In genomic region chr12:7154042-7154441, GRCh38 we compare ENCODE assay signal across 19 cellular contexts. TPM values are rescaled to one million over a fixed set of nuclear protein-coding genes. Genes with fewer than 3 reads are reported as not detected.
A peak's percentile ranks its signal among the peaks of the same experiment; 100 is the strongest.
DNase-seq lines count a peak whose midpoint lies in the region; ATAC-seq and TF ChIP-seq lines count a peak whose summit lies in the region.
"Had no signal": no experiment of that assay in that cellular context is flagged by ENCODE, and none has a peak within 500 bp of the region (broad histone marks: within the 10 kb centered on the region; RNA-seq: fewer than 3 reads in every experiment).

No MANE protein-coding gene starts in this region.

- H3K36me3 ChIP-seq in WERI-Rb-1: peaks cover 35% of the 10 kb centered on the region
- peaks cover 0 to 17% of the 10 kb centered on the region in 2 donors for H3K36me3 ChIP-seq in lung (ENCODE audit: control insufficient read depth in 2 of 2, insufficient read depth in 2 of 2, low read length in 2 of 2)
- H3K36me3 ChIP-seq: SJCRH30 had no signal

- TF ChIP-seq CTCF in WERI-Rb-1 (IDR thresholded peaks at IDR 0.05; ENCODE audit: low read depth, low read length) (no peak), lung (IDR thresholded peaks at IDR 0.05; ENCODE audit: control extremely low read depth, extremely low read depth) (no peak)

- no peak overlapping the region for H3K4me3 Mint-ChIP-seq in activated naive CD8-positive, alpha-beta T cell treated with anti-CD3 and anti-CD28 coated beads, Interleukin-2, amount 10 ng/mL, durations not matched to agents 7 days and 5 days
- no peak overlapping the region for H3K4me3 Mint-ChIP-seq in activated naive CD8-positive, alpha-beta T cell treated with anti-CD3 and anti-CD28 coated beads, Interleukin-2, amount 50 U/mL, for 24 hours
- H3K4me3 Mint-ChIP-seq in activated CD4-positive, alpha-beta T cell treated with anti-CD3 and anti-CD28 coated beads for 36 hours: no peak overlapping the region

- 66 to 77% methylated on average over 6 of the region's 6 CpGs for WGBS in lung, 2 donors

- no peaks in the 10 kb centered on the region for H3K27me3 Mint-ChIP-seq in activated naive CD8-positive, alpha-beta T cell treated with anti-CD3 and anti-CD28 coated beads, Interleukin-2, amount 10 ng/mL, durations not matched to agents 7 days and 5 days
- H3K27me3 Mint-ChIP-seq in activated naive CD8-positive, alpha-beta T cell treated with anti-CD3 and anti-CD28 coated beads, Interleukin-2, amount 50 U/mL, for 24 hours: no peaks in the 10 kb centered on the region
- no peaks in the 10 kb centered on the region for H3K27me3 Mint-ChIP-seq in activated CD4-positive, alpha-beta T cell treated with anti-CD3 and anti-CD28 coated beads for 36 hours

- no peaks in the 10 kb centered on the region for H3K4me1 Mint-ChIP-seq in activated naive CD8-positive, alpha-beta T cell treated with anti-CD3 and anti-CD28 coated beads, Interleukin-2, amount 10 ng/mL, durations not matched to agents 7 days and 5 days
- H3K4me1 Mint-ChIP-seq in activated naive CD8-positive, alpha-beta T cell treated with anti-CD3 and anti-CD28 coated beads, Interleukin-2, amount 50 U/mL, for 24 hours: no peaks in the 10 kb centered on the region
- H3K4me1 Mint-ChIP-seq in activated CD4-positive, alpha-beta T cell treated with anti-CD3 and anti-CD28 coated beads for 36 hours: no peaks in the 10 kb centered on the region

- H3K27me3 ChIP-seq in WERI-Rb-1 (ENCODE audit: insufficient read depth, low read depth, severe bottlenecking) (no peaks in the 10 kb centered on the region), lung (ENCODE audit: control insufficient read depth, insufficient read depth) (no peaks in the 10 kb centered on the region)
- H3K27me3 ChIP-seq: BLaER1 treated with 17β-estradiol and CSF1 and Interleukin-3, amounts not matched to agents 10 nM and 100 nM; SJCRH30 had no signal

- H3K27ac ChIP-seq in WERI-Rb-1 (peak overlapping the region; percentile 84), lung (ENCODE audit: low read depth in 1 of 2, low read length in 1 of 2) (peak overlapping the region in 1 of 2 donors; percentile 6)
- H3K27ac ChIP-seq: 22Rv1, SJCRH30 had no signal

- POLR2A ChIA-PET in activated naive CD8-positive, alpha-beta T cell treated with anti-CD3 and anti-CD28 coated beads, Interleukin-2, amount 10 ng/mL, durations not matched to agents 7 days and 5 days (lab: Charles Lee): no interaction called here
- POLR2A ChIA-PET in activated CD4-positive, alpha-beta T cell treated with anti-CD3 and anti-CD28 coated beads for 36 hours (lab: Charles Lee): no interaction called here

- H3K4me1 ChIP-seq in lung (ENCODE audit: control insufficient read depth in 2 of 2, insufficient read depth in 2 of 2, low read length in 2 of 2): peaks cover 0 to 11% of the 10 kb centered on the region in 2 donors
- H3K4me1 ChIP-seq: SJCRH30 had no signal

- peaks cover 10% of the 10 kb centered on the region for H3K36me3 Mint-ChIP-seq in activated naive CD8-positive, alpha-beta T cell treated with anti-CD3 and anti-CD28 coated beads, Interleukin-2, amount 10 ng/mL, durations not matched to agents 7 days and 5 days
- peaks cover 3% of the 10 kb centered on the region for H3K36me3 Mint-ChIP-seq in activated naive CD8-positive, alpha-beta T cell treated with anti-CD3 and anti-CD28 coated beads, Interleukin-2, amount 50 U/mL, for 24 hours (ENCODE audit: low read depth)
- no peaks in the 10 kb centered on the region for H3K36me3 Mint-ChIP-seq in activated naive CD4-positive, alpha-beta T cell treated with anti-CD3 and anti-CD28 coated beads, Interleukin-2, amount 50 U/mL, for 72 hours
- peaks cover 9% of the 10 kb centered on the region for H3K36me3 Mint-ChIP-seq in activated CD4-positive, alpha-beta T cell treated with anti-CD3 and anti-CD28 coated beads for 36 hours (ENCODE audit: low read depth)

- H3K4me3 ChIP-seq in WERI-Rb-1 (ENCODE audit: low read depth, low read length) (no peak overlapping the region), lung (no peak overlapping the region)
- H3K4me3 ChIP-seq: BLaER1 treated with 17β-estradiol and CSF1 and Interleukin-3, amounts not matched to agents 10 nM and 100 nM; SJCRH30 had no signal

- no peak for DNase-seq in activated naive CD8-positive, alpha-beta T cell treated with anti-CD3 and anti-CD28 coated beads, Interleukin-2, amount 10 ng/mL, durations not matched to agents 7 days and 5 days
- DNase-seq in activated naive CD8-positive, alpha-beta T cell treated with anti-CD3 and anti-CD28 coated beads, Interleukin-2, amount 50 U/mL, for 24 hours: no peak
- DNase-seq in WERI-Rb-1: no peak
- peak; percentile 67 for DNase-seq in lung (ENCODE audit: low spot score)
- DNase-seq in activated naive CD4-positive, alpha-beta T cell treated with anti-CD3 and anti-CD28 coated beads, Interleukin-2, amount 50 U/mL, for 72 hours (ENCODE audit: low spot score in 2 of 2): no peak
- no peak for DNase-seq in activated CD4-positive, alpha-beta T cell treated with anti-CD3 and anti-CD28 coated beads for 36 hours
- DNase-seq in activated effector memory CD4-positive, alpha-beta T cell treated with Interleukin-2 at 50 U/mL for 16 hours: no peak
- DNase-seq: DMS 273 treated with DMSO at 0.1 percent for 48 hours, HCEC 1CT, IMR-90, Kasumi-1, NCI-H2029 treated with DMSO at 0.1 percent for 48 hours, NCI-H82, SJCRH30 had no signal

- ATAC-seq in activated naive CD8-positive, alpha-beta T cell treated with anti-CD3 and anti-CD28 coated beads, Interleukin-2, amount 10 ng/mL, durations not matched to agents 7 days and 5 days (ENCODE audit: low read depth): no peak
- ATAC-seq in activated naive CD8-positive, alpha-beta T cell treated with anti-CD3 and anti-CD28 coated beads, Interleukin-2, amount 50 U/mL, for 24 hours: no peak
- ATAC-seq in lung (ENCODE audit: insufficient read depth, low FRiP score) (no peak), HG03378 (IDR thresholded peaks at IDR 0.05; ENCODE audit: unreplicated experiment) (no peak)
- ATAC-seq in activated naive CD4-positive, alpha-beta T cell treated with anti-CD3 and anti-CD28 coated beads, Interleukin-2, amount 50 U/mL, for 72 hours: no peak
- no peak for ATAC-seq in activated CD4-positive, alpha-beta T cell treated with anti-CD3 and anti-CD28 coated beads for 36 hours

- peak overlapping the region; percentile 60 for H3K27ac Mint-ChIP-seq in activated naive CD8-positive, alpha-beta T cell treated with anti-CD3 and anti-CD28 coated beads, Interleukin-2, amount 10 ng/mL, durations not matched to agents 7 days and 5 days
- H3K27ac Mint-ChIP-seq in activated naive CD8-positive, alpha-beta T cell treated with anti-CD3 and anti-CD28 coated beads, Interleukin-2, amount 50 U/mL, for 24 hours: no peak overlapping the region
- H3K27ac Mint-ChIP-seq in activated naive CD4-positive, alpha-beta T cell treated with anti-CD3 and anti-CD28 coated beads, Interleukin-2, amount 50 U/mL, for 72 hours: no peak overlapping the region
- H3K27ac Mint-ChIP-seq in activated CD4-positive, alpha-beta T cell treated with anti-CD3 and anti-CD28 coated beads for 36 hours: no peak overlapping the region

- intact Hi-C loops in activated CD4-positive, alpha-beta T cell treated with anti-CD3 and anti-CD28 coated beads for 36 hours (cut with DNase I, micrococcal nuclease): no loop called here

- no peaks in the 10 kb centered on the region for H3K9me3 Mint-ChIP-seq in activated naive CD8-positive, alpha-beta T cell treated with anti-CD3 and anti-CD28 coated beads, Interleukin-2, amount 10 ng/mL, durations not matched to agents 7 days and 5 days
- H3K9me3 Mint-ChIP-seq in activated naive CD8-positive, alpha-beta T cell treated with anti-CD3 and anti-CD28 coated beads, Interleukin-2, amount 50 U/mL, for 24 hours: no peaks in the 10 kb centered on the region
- H3K9me3 Mint-ChIP-seq in activated naive CD4-positive, alpha-beta T cell treated with anti-CD3 and anti-CD28 coated beads, Interleukin-2, amount 50 U/mL, for 72 hours: no peaks in the 10 kb centered on the region
- H3K9me3 Mint-ChIP-seq in activated CD4-positive, alpha-beta T cell treated with anti-CD3 and anti-CD28 coated beads for 36 hours (ENCODE audit: low read depth): no peaks in the 10 kb centered on the region

- H3K9me3 ChIP-seq in WERI-Rb-1 (ENCODE audit: severe bottlenecking) (no peaks in the 10 kb centered on the region), lung (ENCODE audit: control insufficient read depth in 2 of 2, insufficient read depth in 1 of 2, low read length in 1 of 2) (no peaks in the 10 kb centered on the region)
- H3K9me3 ChIP-seq: BLaER1 treated with 17β-estradiol and CSF1 and Interleukin-3, amounts not matched to agents 10 nM and 100 nM; SJCRH30 had no signal

- CTCF ChIA-PET in activated CD4-positive, alpha-beta T cell treated with anti-CD3 and anti-CD28 coated beads for 36 hours (lab: Charles Lee): interaction anchor here (0.6 to 3.2 kb wide), 4 partner anchors 8 to 16 kb away, joined by 5 to 17 read pairs (median 6); no protein-coding TSS in a partner anchor

RNA-seq across cellular contexts. Expression of gene CLSTN3, which starts 23.9 kb away (rescaled TPM):
- 100 to 1,000 TPM in 1 of 2 experiments, 10 to 100 TPM in 1; 99.3 to 104 TPM for total RNA-seq in activated naive CD8-positive, alpha-beta T cell treated with anti-CD3 and anti-CD28 coated beads, Interleukin-2, amount 10 ng/mL, durations not matched to agents 7 days and 5 days
- 10 to 100 TPM; 37.8 to 74.2 TPM for total RNA-seq in lung
- 10 to 100 TPM; 30.8 to 36.3 TPM for polyA plus RNA-seq in lung
- total RNA-seq in activated naive CD4-positive, alpha-beta T cell treated with anti-CD3 and anti-CD28 coated beads, Interleukin-2, amount 50 U/mL, for 72 hours: 10 to 100 TPM; 36.8 to 57.0 TPM
- total RNA-seq in activated CD4-positive, alpha-beta T cell treated with anti-CD3 and anti-CD28 coated beads for 36 hours: 10 to 100 TPM; 28.2 to 37.9 TPM

RNA-seq across cellular contexts. Expression of gene RBP5, which starts 25.4 kb away (rescaled TPM):
- total RNA-seq in activated naive CD8-positive, alpha-beta T cell treated with anti-CD3 and anti-CD28 coated beads, Interleukin-2, amount 10 ng/mL, durations not matched to agents 7 days and 5 days: 1 to 10 TPM in 1 of 2 experiments, under 1 TPM in 1; 0.58 to 1.3 TPM
- total RNA-seq in lung: 1 to 10 TPM; 1.9 to 2.7 TPM
- polyA plus RNA-seq in lung: 1 to 10 TPM; 2.0 to 3.3 TPM
- total RNA-seq in activated naive CD4-positive, alpha-beta T cell treated with anti-CD3 and anti-CD28 coated beads, Interleukin-2, amount 50 U/mL, for 72 hours: not detected
- total RNA-seq in activated CD4-positive, alpha-beta T cell treated with anti-CD3 and anti-CD28 coated beads for 36 hours: not detected
- total RNA-seq: IMR-90, NCI-H460, RPMI7951, SJCRH30 had no signal

RNA-seq across cellular contexts. Expression of gene PEX5, which starts 35.4 kb away (rescaled TPM):
- 10 to 100 TPM; 21.1 to 23.0 TPM for total RNA-seq in activated naive CD8-positive, alpha-beta T cell treated with anti-CD3 and anti-CD28 coated beads, Interleukin-2, amount 10 ng/mL, durations not matched to agents 7 days and 5 days
- total RNA-seq in lung: 10 to 100 TPM; 52.1 to 59.8 TPM
- polyA plus RNA-seq in lung: 10 to 100 TPM; 19.8 to 34.8 TPM
- total RNA-seq in activated naive CD4-positive, alpha-beta T cell treated with anti-CD3 and anti-CD28 coated beads, Interleukin-2, amount 50 U/mL, for 72 hours: 10 to 100 TPM; 18.1 to 37.4 TPM
- 10 to 100 TPM; 25.4 to 38.8 TPM for total RNA-seq in activated CD4-positive, alpha-beta T cell treated with anti-CD3 and anti-CD28 coated beads for 36 hours

RNA-seq across cellular contexts. Expression of gene C1RL, which starts 45.0 kb away (rescaled TPM):
- 10 to 100 TPM; 29.8 to 36.0 TPM for total RNA-seq in activated naive CD8-positive, alpha-beta T cell treated with anti-CD3 and anti-CD28 coated beads, Interleukin-2, amount 10 ng/mL, durations not matched to agents 7 days and 5 days
- total RNA-seq in lung: 100 to 1,000 TPM; 108 to 116 TPM
- 10 to 100 TPM; 60.5 to 65.4 TPM for polyA plus RNA-seq in lung
- total RNA-seq in activated naive CD4-positive, alpha-beta T cell treated with anti-CD3 and anti-CD28 coated beads, Interleukin-2, amount 50 U/mL, for 72 hours: 10 to 100 TPM; 18.6 to 21.8 TPM
- total RNA-seq in activated CD4-positive, alpha-beta T cell treated with anti-CD3 and anti-CD28 coated beads for 36 hours: 10 to 100 TPM; 17.3 to 18.9 TPM
